9 cellular contexts compared by ENCODE assay signal in the genomic region with DNA sequence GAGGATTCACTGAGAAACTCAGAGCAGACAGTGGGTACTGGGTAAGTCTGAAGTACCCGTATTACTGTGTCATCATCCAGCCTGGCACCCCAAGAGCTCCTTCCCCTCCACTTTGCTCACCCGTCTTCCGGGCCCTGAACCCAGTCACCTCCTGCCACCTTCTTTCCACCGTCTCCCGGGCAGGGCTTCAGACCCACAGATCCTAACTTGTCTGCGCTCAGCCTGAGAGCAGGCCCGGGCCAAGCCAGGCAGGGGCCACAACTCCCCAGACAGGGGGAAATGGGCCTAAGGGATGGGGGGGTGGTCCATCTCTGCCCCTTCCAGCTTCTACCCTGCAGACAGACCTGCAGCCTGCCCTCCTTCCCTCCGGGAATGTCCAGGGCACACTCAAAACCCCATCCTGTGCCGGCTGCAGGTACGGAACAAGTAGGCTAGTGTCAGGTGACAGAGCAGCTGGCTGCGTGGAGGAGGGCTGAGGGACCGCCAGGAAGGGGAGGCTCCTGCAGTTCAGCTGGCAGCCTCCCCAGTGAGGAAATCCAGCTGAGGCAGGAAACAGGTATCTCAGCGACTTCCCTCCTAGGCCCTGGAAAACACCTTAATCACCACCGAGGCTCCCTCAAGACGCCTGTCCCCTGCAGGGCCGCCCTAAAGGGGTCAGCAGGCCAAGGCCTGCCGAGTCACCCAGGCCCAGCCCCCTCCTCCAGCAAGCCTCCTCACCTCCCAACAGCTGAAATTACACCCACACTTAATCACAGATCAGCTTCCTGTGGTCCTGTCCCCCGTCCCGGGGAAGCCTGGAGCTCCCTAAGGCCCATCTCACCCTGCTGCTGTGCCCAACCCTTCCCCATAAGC. TPM values are rescaled to one million over a fixed set of nuclear protein-coding genes. Genes with fewer than 3 reads are reported as not detected.
DNase-seq lines count a peak whose midpoint lies in the region; ATAC-seq and TF ChIP-seq lines count a peak whose summit lies in the region.
"Had no signal": no experiment of that assay in that cellular context is flagged by ENCODE, and none has a peak within 500 bp of the region (broad histone marks: within the 10 kb centered on the region; RNA-seq: fewer than 3 reads in every experiment).

No MANE protein-coding gene starts in this region.

- peak; percentile 65 for ATAC-seq in esophagus mucosa
- no peak for ATAC-seq in GM18505 (IDR thresholded peaks at IDR 0.05; ENCODE audit: unreplicated experiment)
- no peak for ATAC-seq in HG02798 (IDR thresholded peaks at IDR 0.05; ENCODE audit: poor library complexity, unreplicated experiment)
- no peak for ATAC-seq in HG02610 (IDR thresholded peaks at IDR 0.05; ENCODE audit: unreplicated experiment)

- TF ChIP-seq POLR2A in GM18505 (IDR thresholded peaks at IDR 0.05; ENCODE audit: borderline replicate concordance, extremely low read depth, insufficient read depth, insufficient read length), result no peak

- no peaks in the 10 kb centered on the region for H3K36me3 Mint-ChIP-seq in neural crest cell (ENCODE audit: low read depth)

- H3K9me3 Mint-ChIP-seq in neural crest cell, result no peaks in the 10 kb centered on the region

- DNase-seq in DMS153 (lab: John Stamatoyannopoulos, UW) (peak; percentile 81), NCI-H2171 treated with DMSO at 0.1 percent for 48 hours (lab: John Stamatoyannopoulos, UW) (peak; percentile 92), neural crest cell (ENCODE audit: low read depth, low spot score) (no peak)
- no peak for DNase-seq in stimulated activated naive CD4-positive, alpha-beta T cell treated with Interleukin-2 at 50 U/mL for 16 hours (lab: John Stamatoyannopoulos, UW)

- H3K4me1 Mint-ChIP-seq in neural crest cell, result peaks cover 60% of the 10 kb centered on the region

- no peak overlapping the region for H3K27ac Mint-ChIP-seq in neural crest cell (ENCODE audit: unreplicated experiment)

- no peaks in the 10 kb centered on the region for H3K27me3 Mint-ChIP-seq in neural crest cell (ENCODE audit: low read depth)

- no peak for TF ChIP-seq CTCF in neural crest cell (conservative IDR thresholded peaks at IDR 0.05)

- peak overlapping the region; percentile 81 for H3K4me3 Mint-ChIP-seq in neural crest cell

RNA-seq across cellular contexts. Expression of a gene that starts 3.5 kb away (rescaled TPM):
- total RNA-seq in esophagus mucosa (91.0 TPM), neural crest cell (101 and 103 TPM in 2 replicates)

RNA-seq across cellular contexts. Expression of a gene that starts 43.2 kb away (rescaled TPM):
- not detected for total RNA-seq in esophagus mucosa
- not detected in 2 replicates for total RNA-seq in neural crest cell
- total RNA-seq: RPMI7951 had no signal

Comparison
In these comparisons a context has a peak if more than half of its experiments do, and no peak if none do; other contexts are left out.
1. DNase-seq: peak in DMS153 (single experiment) and NCI-H2171 treated with DMSO at 0.1 percent for 48 hours (single experiment); none in neural crest cell (single experiment) and stimulated activated naive CD4-positive, alpha-beta T cell treated with Interleukin-2 at 50 U/mL for 16 hours (single experiment).